ENCODE assay signal across 3 cellular contexts in genomic region chr12:26771861-26772260, GRCh38.
"Had no signal": no experiment of that assay in that cellular context is flagged by ENCODE, and none has a peak within 500 bp of the region (broad histone marks: within the 10 kb centered on the region; RNA-seq: fewer than 3 reads in every experiment).

No MANE protein-coding gene starts in this region.

- ATAC-seq: GM12878 had no signal

- H3K4me3 ChIP-seq: GM12878 had no signal

- DNase-seq: GDM1, GF-D8 had no signal
